9 cellular contexts compared by ENCODE assay signal in the genomic region with DNA sequence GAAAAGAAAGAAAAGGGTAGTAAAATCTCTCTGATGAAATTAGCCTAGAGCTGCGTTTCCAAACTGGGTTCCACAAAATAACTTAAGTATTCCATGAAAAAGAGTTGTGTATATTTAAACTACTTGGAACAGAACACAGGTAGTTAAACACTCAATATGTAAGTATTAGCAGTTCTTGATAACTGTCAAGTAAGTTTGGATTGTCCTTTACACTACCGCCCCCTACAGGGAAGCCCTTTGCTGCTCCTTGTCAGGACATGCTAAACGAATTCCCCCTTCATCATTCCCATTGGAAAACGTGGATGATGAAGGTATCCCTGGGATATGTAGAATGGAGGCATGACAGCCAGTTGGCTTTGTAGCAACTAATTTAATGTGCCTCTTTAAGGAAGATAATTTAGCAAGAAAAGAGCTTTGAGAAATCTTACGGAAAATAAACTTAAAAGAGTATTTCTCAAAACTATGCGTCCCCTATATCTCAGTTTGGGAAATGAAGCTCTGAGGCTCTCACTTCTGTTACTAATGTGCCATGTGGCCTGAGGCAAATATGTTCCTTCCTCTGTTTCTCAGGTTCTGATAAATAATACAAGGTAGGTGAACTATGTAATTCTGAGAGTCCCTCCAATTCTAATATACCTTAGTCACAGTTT. TPM values are rescaled to one million over a fixed set of nuclear protein-coding genes. Genes with fewer than 3 reads are reported as not detected.
A peak's percentile ranks its signal among the peaks of the same experiment; 100 is the strongest.
DNase-seq lines count a peak whose midpoint lies in the region; ATAC-seq and TF ChIP-seq lines count a peak whose summit lies in the region.
"Had no signal": no experiment of that assay in that cellular context is flagged by ENCODE, and none has a peak within 500 bp of the region (broad histone marks: within the 10 kb centered on the region; RNA-seq: fewer than 3 reads in every experiment).

No MANE protein-coding gene starts in this region.

- no peaks in the 10 kb centered on the region for H3K9me3 Mint-ChIP-seq in CD8-positive, alpha-beta T cell

- H3K4me1 ChIP-seq in CD8-positive, alpha-beta T cell (ENCODE audit: insufficient read depth, low read length), result no peaks in the 10 kb centered on the region
- no peaks in the 10 kb centered on the region for H3K4me1 ChIP-seq in HCT116 (ENCODE audit: control insufficient read depth in 1 of 2, insufficient read depth in 2 of 2, low read length in 2 of 2)

- TF ChIP-seq CTCF in CD8-positive, alpha-beta T cell (IDR thresholded peaks at IDR 0.05), result peak; percentile 96
- TF ChIP-seq CTCF in HCT116 (IDR thresholded peaks at IDR 0.05 in 2 of 3, conservative IDR thresholded peaks at IDR 0.05 in 1 of 3; ENCODE audit: borderline replicate concordance in 1 of 3, insufficient read depth in 1 of 3, low read depth in 2 of 3, low read length in 2 of 3), result peak; percentile 63 to 92 (median 88)

- CTCF ChIA-PET in CD8-positive, alpha-beta T cell (lab: Charles Lee), result interaction anchor here (0.6 to 9.0 kb wide), 46 partner anchors 10 to 245 kb away, joined by 3 to 432 read pairs (median 4); partner anchors contain the start of genes HASPIN, ITGAE and NCBP3
- CTCF ChIA-PET in HCT116 (lab: Charles Lee), result interaction anchor here (1.2 to 3.6 kb wide), 5 partner anchors 9 to 145 kb away, joined by 4 to 43 read pairs (median 7); partner anchors contain the start of gene NCBP3

- H3K9me3 ChIP-seq in CD8-positive, alpha-beta T cell (ENCODE audit: low read length), result no peaks in the 10 kb centered on the region
- H3K9me3 ChIP-seq in HCT116 (ENCODE audit: control insufficient read depth in 1 of 2, insufficient read depth in 1 of 2, low read depth in 1 of 2, low read length in 2 of 2), result no peaks in the 10 kb centered on the region
- H3K9me3 ChIP-seq: SJSA1 had no signal

- DNase-seq in CD8-positive, alpha-beta T cell, result peak; percentile 50 to 85 (median 74)
- DNase-seq in HCT116 (ENCODE audit: low read depth, low spot score) (peak; percentile 58), T-helper 1 cell (peak; percentile 26 to 72 (median 62)), anterior cingulate cortex (lab: John Stamatoyannopoulos, UW) (peak in 38 of 58 donors; percentile 6 to 75 (median 28)), islet precursor cell (peak; percentile 86)
- peak; percentile 30 to 71 for DNase-seq in stimulated activated CD4-positive, alpha-beta T cell treated with anti-CD3 and anti-CD28 coated beads, Interleukin-1b, Interleukin-23, amount 100 ng/mL, for 4 hours (ENCODE audit: low read depth in 2 of 2)

- H3K27ac ChIP-seq in CD8-positive, alpha-beta T cell (ENCODE audit: low read depth, low read length), result no peak overlapping the region
- no peak overlapping the region for H3K27ac ChIP-seq in HCT116 (ENCODE audit: low read depth, low read length)
- H3K27ac ChIP-seq: SJSA1 had no signal

- peak; percentile 80 for ATAC-seq in CD8-positive, alpha-beta T cell
- ATAC-seq in HCT116, result peak; percentile 83
- no peak for ATAC-seq in GM19395 (IDR thresholded peaks at IDR 0.05; ENCODE audit: unreplicated experiment)
- ATAC-seq in HG03095 (IDR thresholded peaks at IDR 0.05; ENCODE audit: unreplicated experiment), result no peak

- no peak for TF ChIP-seq POLR2A in HCT116 (IDR thresholded peaks at IDR 0.05; ENCODE audit: borderline replicate concordance, extremely low read depth, insufficient read depth, insufficient read length)

- no peak overlapping the region for H3K27ac Mint-ChIP-seq in CD8-positive, alpha-beta T cell

- H4K20me1 ChIP-seq in HCT116 (ENCODE audit: insufficient read depth), result no peaks in the 10 kb centered on the region

- H3K4me2 ChIP-seq in HCT116 (ENCODE audit: low read length), result no peak overlapping the region

- H3K9me2 ChIP-seq in HCT116 (ENCODE audit: insufficient read depth), result no peaks in the 10 kb centered on the region

- H3K4me3 ChIP-seq in CD8-positive, alpha-beta T cell (ENCODE audit: low read depth, low read length), result no peak overlapping the region
- no peak overlapping the region for H3K4me3 ChIP-seq in HCT116 (replicated peaks in 1 of 2; ENCODE audit: low read depth in 1 of 2, low read length in 2 of 2)
- H3K4me3 ChIP-seq: SJSA1 had no signal

- H3K36me3 ChIP-seq in CD8-positive, alpha-beta T cell (ENCODE audit: insufficient read depth, low read length), result peaks cover 13% of the 10 kb centered on the region
- peaks cover 26 to 41% of the 10 kb centered on the region in 2 experiments for H3K36me3 ChIP-seq in HCT116 (ENCODE audit: control insufficient read depth in 1 of 2, insufficient read depth in 2 of 2, low read length in 2 of 2)

- POLR2A ChIA-PET in CD8-positive, alpha-beta T cell (lab: Charles Lee), result interaction anchor here (0.9 to 4.7 kb wide), 3 partner anchors 11 to 92 kb away, joined by 3 to 35 read pairs (median 3); no protein-coding TSS in a partner anchor
- POLR2A ChIA-PET in HCT116 (lab: Charles Lee), result no interaction called here

- peak; percentile 82 for TF ChIP-seq RAD21 in HCT116 (IDR thresholded peaks at IDR 0.05; ENCODE audit: low read depth)

- H3K9ac ChIP-seq in HCT116 (ENCODE audit: low read length), result no peak overlapping the region

- BruUV-seq in HCT116 (replicated peaks; lab: Mats Ljungman, UMichigan), result no TSS peak

- H3K4me3 Mint-ChIP-seq in CD8-positive, alpha-beta T cell, result no peak overlapping the region

- H3K4me1 Mint-ChIP-seq in CD8-positive, alpha-beta T cell (ENCODE audit: low read depth), result peaks cover 2% of the 10 kb centered on the region

- no peaks in the 10 kb centered on the region for H3K27me3 Mint-ChIP-seq in CD8-positive, alpha-beta T cell (ENCODE audit: low read depth)

- H3K79me2 ChIP-seq in HCT116 (ENCODE audit: insufficient read depth, low read length), result peaks cover 12% of the 10 kb centered on the region; the same call in 1 of the 2 replicates

- H2AFZ ChIP-seq in HCT116 (ENCODE audit: low read depth, low read length, poor library complexity, severe bottlenecking), result no peak overlapping the region

- RAD21 ChIA-PET in HCT116 (lab: Charles Lee; ENCODE audit: low non-redundant PET in 1 of 2, low total read pairs in 2 of 2, uncharacterized antibody in 2 of 2, unreplicated experiment in 2 of 2), result interaction anchor here (1.0 to 1.5 kb wide), 2 partner anchors 89 to 90 kb away, joined by 4 to 8 read pairs; no protein-coding TSS in a partner anchor

- H3K36me3 Mint-ChIP-seq in CD8-positive, alpha-beta T cell, result peaks cover 70% of the 10 kb centered on the region

- H3K27me3 ChIP-seq in CD8-positive, alpha-beta T cell (ENCODE audit: insufficient read depth, low read length), result no peaks in the 10 kb centered on the region
- no peaks in the 10 kb centered on the region for H3K27me3 ChIP-seq in HCT116 (ENCODE audit: insufficient read depth, low read length)
- H3K27me3 ChIP-seq: SJSA1 had no signal

- intact Hi-C loops in CD8-positive, alpha-beta T cell (cut with DNase I, micrococcal nuclease), result loop anchor here (1.0 to 5.0 kb wide), 5 partner anchors 32 to 780 kb away; no protein-coding TSS in a partner anchor
- intact Hi-C loops in HCT116 (cut with micrococcal nuclease), result loop anchor here (1.0 to 2.0 kb wide), 2 partner anchors 90 to 144 kb away; no protein-coding TSS in a partner anchor

TF ChIP-seq in HCT116, 20 proteins besides CTCF, POLR2A, EP300 and RAD21 (continues in another document):
- no peak for TF ChIP-seq ELF1 (IDR thresholded peaks at IDR 0.05; ENCODE audit: borderline replicate concordance, low read depth)
- no peak for TF ChIP-seq SP1 (IDR thresholded peaks at IDR 0.05; ENCODE audit: low read depth)
- TF ChIP-seq POLR2AphosphoS5 (IDR thresholded peaks at IDR 0.05; ENCODE audit: low read depth, low read length), result no peak
- TF ChIP-seq EZH2phosphoT487 (IDR thresholded peaks at IDR 0.05; ENCODE audit: borderline replicate concordance), result no peak
- no peak for TF ChIP-seq ZFX (IDR thresholded peaks at IDR 0.05)
- TF ChIP-seq, protein P1, sequence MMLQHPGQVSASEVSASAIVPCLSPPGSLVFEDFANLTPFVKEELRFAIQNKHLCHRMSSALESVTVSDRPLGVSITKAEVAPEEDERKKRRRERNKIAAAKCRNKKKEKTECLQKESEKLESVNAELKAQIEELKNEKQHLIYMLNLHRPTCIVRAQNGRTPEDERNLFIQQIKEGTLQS (IDR thresholded peaks at IDR 0.05), result no peak
- TF ChIP-seq YY1 (IDR thresholded peaks at IDR 0.05; ENCODE audit: extremely low read depth, insufficient replicate concordance, low read depth, low read length), result no peak
- TF ChIP-seq, protein P2, sequence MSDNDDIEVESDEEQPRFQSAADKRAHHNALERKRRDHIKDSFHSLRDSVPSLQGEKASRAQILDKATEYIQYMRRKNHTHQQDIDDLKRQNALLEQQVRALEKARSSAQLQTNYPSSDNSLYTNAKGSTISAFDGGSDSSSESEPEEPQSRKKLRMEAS (IDR thresholded peaks at IDR 0.05), result no peak
- no peak for TF ChIP-seq FOSL1 (IDR thresholded peaks at IDR 0.05; ENCODE audit: low read depth)
- TF ChIP-seq EGR1 (IDR thresholded peaks at IDR 0.05; ENCODE audit: low read depth), result no peak
- TF ChIP-seq SRF (IDR thresholded peaks at IDR 0.05; ENCODE audit: low read depth), result no peak
- no peak for TF ChIP-seq SIN3A (IDR thresholded peaks at IDR 0.05; ENCODE audit: low read depth)
- TF ChIP-seq EZH2 (IDR thresholded peaks at IDR 0.05), result no peak
- TF ChIP-seq TCF7L2 (IDR thresholded peaks at IDR 0.05; ENCODE audit: borderline replicate concordance, extremely low read depth, insufficient read depth, insufficient read length), result no peak

RNA-seq across cellular contexts. Expression of gene NCBP3, which starts 18.8 kb away (rescaled TPM):
- 10 to 100 TPM; 28.4 to 35.3 TPM for total RNA-seq in CD8-positive, alpha-beta T cell
- total RNA-seq in HCT116 (2021; ENCODE audit: unreplicated experiment), result 46.5 TPM
- 18.6 and 21.2 TPM in 2 replicates for polyA plus RNA-seq in HCT116 (2012)

RNA-seq across cellular contexts. Expression of gene ITGAE, which starts 26.3 kb away (rescaled TPM):
- total RNA-seq in CD8-positive, alpha-beta T cell, result 10 to 100 TPM; 23.0 to 25.7 TPM
- total RNA-seq in HCT116 (2021; ENCODE audit: unreplicated experiment), result 19.9 TPM
- polyA plus RNA-seq in HCT116 (2012), result 33.2 and 38.5 TPM in 2 replicates

Comparison
In these comparisons a context has a peak if more than half of its experiments do, and no peak if none do; other contexts are left out.
1. ATAC-seq: peak in CD8-positive, alpha-beta T cell (single experiment) and HCT116 (single experiment); none in GM19395 (single experiment) and HG03095 (single experiment).
2. DNase-seq: peak in every context shown above with its lines; median percentile 86 in islet precursor cell; 74 in CD8-positive, alpha-beta T cell; 62 in T-helper 1 cell; 58 in HCT116; 50 in stimulated activated CD4-positive, alpha-beta T cell treated with anti-CD3 and anti-CD28 coated beads, Interleukin-1b, Interleukin-23, amount 100 ng/mL, for 4 hours; 28 in anterior cingulate cortex.